ENCODE assay signal across 9 cellular contexts in the genomic region with DNA sequence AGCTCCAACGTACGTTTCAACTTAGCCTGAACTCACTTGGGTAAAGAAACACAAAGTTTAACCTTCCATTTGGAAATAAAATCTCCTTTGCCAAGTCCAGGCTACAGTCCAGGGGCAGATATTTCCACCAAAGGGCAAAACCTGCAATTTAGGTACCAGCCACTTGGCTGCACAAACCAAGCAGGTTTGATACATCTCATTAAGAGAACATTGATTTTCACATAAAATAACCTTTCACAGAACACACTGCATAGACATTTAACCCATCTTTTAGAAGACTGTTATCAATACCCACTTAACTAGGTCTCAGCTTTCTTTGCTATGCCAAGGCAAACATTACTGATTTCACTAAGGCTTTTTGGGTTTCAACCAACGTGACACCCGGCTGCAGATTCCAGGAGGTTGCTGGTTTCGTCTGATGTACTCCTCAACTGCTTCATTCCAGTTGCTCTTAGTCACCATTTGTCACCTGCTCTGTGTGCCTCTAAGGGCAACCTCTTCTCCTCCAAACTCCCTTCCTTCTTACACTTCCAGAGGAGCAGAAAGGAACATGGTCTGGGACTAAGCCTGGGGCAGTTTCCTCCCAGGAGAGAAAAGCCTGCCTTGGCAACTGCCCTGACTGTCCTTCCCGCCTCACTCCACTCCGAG.
DNase-seq lines count a peak whose midpoint lies in the region; ATAC-seq and TF ChIP-seq lines count a peak whose summit lies in the region.
"Had no signal": no experiment of that assay in that cellular context is flagged by ENCODE, and none has a peak within 500 bp of the region (broad histone marks: within the 10 kb centered on the region; RNA-seq: fewer than 3 reads in every experiment).

No MANE protein-coding gene starts in this region.

- intact Hi-C loops in PC-3 (cut with micrococcal nuclease) (loop anchor here (5.0 to 10.0 kb wide), 3 partner anchors 44 to 136 kb away; a partner anchor contains a TSS), sciatic nerve (cut with DNase I) (no loop called here)

- H4K20me1 ChIP-seq in PC-3 (ENCODE audit: low read length): no peaks in the 10 kb centered on the region

- CTCF ChIA-PET in PC-3 (lab: Charles Lee): no interaction called here

- H3K27ac ChIP-seq in PC-3 (ENCODE audit: low read length): peak overlapping the region; percentile 100

- peak; percentile 81 for DNase-seq in ELR (ENCODE audit: low read depth)
- peak; percentile 93 for DNase-seq in PC-3
- DNase-seq in fibroblast of mammary gland (ENCODE audit: low read depth): peak; percentile 58
- no peak for DNase-seq in sciatic nerve (ENCODE audit: low spot score)
- DNase-seq in NCI-H345 (lab: John Stamatoyannopoulos, UW): no peak
- no peak for DNase-seq in GM20000 (ENCODE audit: low spot score)
- DNase-seq: NCI-H446 had no signal

- no peaks in the 10 kb centered on the region for H3K9me3 ChIP-seq in PC-3 (ENCODE audit: low read length)

- peak overlapping the region; percentile 22; the same call in 1 of the 2 replicates for H3K4me3 ChIP-seq in PC-3 (ENCODE audit: low read length)
- H3K4me3 ChIP-seq in fibroblast of mammary gland (ENCODE audit: control insufficient read depth, low read depth, low read length): no peak overlapping the region

- 0 out of 2 replicates have a peak overlapping the region, but pooled peaks have one; percentile 1 for H2AFZ ChIP-seq in PC-3 (ENCODE audit: low read length)

- H3K27me3 ChIP-seq in PC-3 (ENCODE audit: low read length): no peaks in the 10 kb centered on the region

- TF ChIP-seq CTCF in PC-3 (conservative IDR thresholded peaks at IDR 0.05; ENCODE audit: low read depth, low read length): no peak; the same call in 1 of the 2 replicates
- TF ChIP-seq CTCF in fibroblast of mammary gland (conservative IDR thresholded peaks at IDR 0.05; ENCODE audit: control insufficient read depth, insufficient read depth, low read depth, low read length): no peak
- TF ChIP-seq CTCF in GM20000 (IDR thresholded peaks at IDR 0.05; ENCODE audit: extremely low read depth, missing control alignments): no peak

- peaks cover 7% of the 10 kb centered on the region; the same call in 1 of the 2 replicates for H3K36me3 ChIP-seq in PC-3 (ENCODE audit: low read depth, low read length)

- 0 out of 2 replicates have a peak, but pooled peaks cover 3% of the 10 kb centered on the region for H3K79me2 ChIP-seq in PC-3 (ENCODE audit: low read length)

- peak; percentile 66 for ATAC-seq in PC-3
- peak; percentile 78 for ATAC-seq in sciatic nerve
- no peak for ATAC-seq in GM18873 (IDR thresholded peaks at IDR 0.05; ENCODE audit: low FRiP score, unreplicated experiment)
- ATAC-seq in GM18909 (IDR thresholded peaks at IDR 0.05; ENCODE audit: poor library complexity, unreplicated experiment): no peak

- H3K9me2 ChIP-seq in PC-3 (replicated peaks; ENCODE audit: low read length): no peaks in the 10 kb centered on the region

- BruUV-seq in PC-3 (replicated peaks; lab: Mats Ljungman, UMichigan): no TSS peak

- peak overlapping the region; percentile 88 for H3K9ac ChIP-seq in PC-3 (ENCODE audit: low read length)

- peak overlapping the region; percentile 80 for H3K4me2 ChIP-seq in PC-3 (ENCODE audit: low read length)

- H3K4me1 ChIP-seq in PC-3 (ENCODE audit: insufficient read depth, low read length): peaks cover 60% of the 10 kb centered on the region

- H3F3A ChIP-seq in PC-3 (ENCODE audit: low read length, unreplicated experiment): peaks cover 20% of the 10 kb centered on the region

- POLR2A ChIA-PET in PC-3 (lab: Charles Lee; ENCODE audit: unreplicated experiment): no interaction called here

Comparison
In these comparisons a context has a peak if more than half of its experiments do, and no peak if none do; other contexts are left out.
1. DNase-seq: peak in ELR (single experiment), PC-3 (single experiment) and fibroblast of mammary gland (single experiment); none in sciatic nerve (single experiment), NCI-H345 (single experiment) and GM20000 (single experiment).
2. ATAC-seq: peak in PC-3 (single experiment) and sciatic nerve (single experiment); none in GM18873 (single experiment) and GM18909 (single experiment).